ENCODE assay signal across 14 cellular contexts in genomic region chr20:7966176-7966575, GRCh38. TPM values are rescaled to one million over a fixed set of nuclear protein-coding genes. Genes with fewer than 3 reads are reported as not detected.
DNase-seq lines count a peak whose midpoint lies in the region; ATAC-seq and TF ChIP-seq lines count a peak whose summit lies in the region.
"Had no signal": no experiment of that assay in that cellular context is flagged by ENCODE, and none has a peak within 500 bp of the region (broad histone marks: within the 10 kb centered on the region; RNA-seq: fewer than 3 reads in every experiment).

No MANE protein-coding gene starts in this region.

- DNase-seq in BE2C: peak; percentile 20
- DNase-seq in NCI-H1092 (lab: John Stamatoyannopoulos, UW): peak; percentile 16
- peak; percentile 13 for DNase-seq in fibroblast of the aortic adventitia (ENCODE audit: low read depth)
- no peak for DNase-seq in medulla oblongata (ENCODE audit: extremely low spot score)
- no peak for DNase-seq in T-helper 9 cell
- DNase-seq: CD8-positive, alpha-beta memory T cell; DMS53; GF-D8; HCEC 1CT had no signal

- ATAC-seq in SK-N-SH treated with all-trans-retinoic acid at 6 μM for 48 hours: no peak
- no peak for ATAC-seq in GM18517 (IDR thresholded peaks at IDR 0.05; ENCODE audit: unreplicated experiment)
- ATAC-seq: A549 had no signal

- peaks cover 6% of the 10 kb centered on the region for H3K4me1 ChIP-seq in BE2C
- H3K4me1 ChIP-seq: A549, BLaER1 had no signal

- no peaks in the 10 kb centered on the region for H3K27me3 ChIP-seq in BE2C
- H3K27me3 ChIP-seq: BLaER1 had no signal

- no peaks in the 10 kb centered on the region for H3K36me3 ChIP-seq in BE2C
- H3K36me3 ChIP-seq: BLaER1 had no signal

- no peaks in the 10 kb centered on the region for H3K9me3 ChIP-seq in BE2C
- H3K9me3 ChIP-seq: A549, BLaER1 had no signal

- TF ChIP-seq CTCF in BE2C (IDR thresholded peaks at IDR 0.05; ENCODE audit: low read depth, low read length) (no peak), fibroblast of the aortic adventitia (IDR thresholded peaks at IDR 0.05; ENCODE audit: insufficient read depth, low read length) (no peak)

- H3K4me3 ChIP-seq in BE2C (ENCODE audit: low read depth, low read length) (no peak overlapping the region; the same call in 1 of the 2 replicates), fibroblast of the aortic adventitia (ENCODE audit: low read depth, low read length) (no peak overlapping the region)
- H3K4me3 ChIP-seq: A549, BLaER1 had no signal

TF ChIP-seq in SK-N-SH treated with all-trans-retinoic acid at 6 μM for 48 hours, 23 proteins besides CTCF, POLR2A, EP300 and RAD21:
- TF ChIP-seq ZFP3 (CRISPR knock-in tag; IDR thresholded peaks at IDR 0.05): no peak
- TF ChIP-seq, protein P1, sequence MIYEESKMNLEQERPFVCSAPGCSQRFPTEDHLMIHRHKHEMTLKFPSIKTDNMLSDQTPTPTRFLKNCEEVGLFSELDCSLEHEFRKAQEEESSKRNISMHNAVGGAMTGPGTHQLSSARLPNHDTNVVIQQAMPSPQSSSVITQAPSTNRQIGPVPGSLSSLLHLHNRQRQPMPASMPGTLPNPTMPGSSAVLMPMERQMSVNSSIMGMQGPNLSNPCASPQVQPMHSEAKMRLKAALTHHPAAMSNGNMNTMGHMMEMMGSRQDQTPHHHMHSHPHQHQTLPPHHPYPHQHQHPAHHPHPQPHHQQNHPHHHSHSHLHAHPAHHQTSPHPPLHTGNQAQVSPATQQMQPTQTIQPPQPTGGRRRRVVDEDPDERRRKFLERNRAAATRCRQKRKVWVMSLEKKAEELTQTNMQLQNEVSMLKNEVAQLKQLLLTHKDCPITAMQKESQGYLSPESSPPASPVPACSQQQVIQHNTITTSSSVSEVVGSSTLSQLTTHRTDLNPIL (CRISPR knock-in tag; IDR thresholded peaks at IDR 0.05; ENCODE audit: low read depth): no peak
- no peak for TF ChIP-seq ZNF565 (CRISPR knock-in tag; conservative IDR thresholded peaks at IDR 0.05; ENCODE audit: low read depth)
- no peak for TF ChIP-seq OSR1 (CRISPR knock-in tag; IDR thresholded peaks at IDR 0.05)
- TF ChIP-seq TCF4 (CRISPR knock-in tag; IDR thresholded peaks at IDR 0.05; ENCODE audit: borderline replicate concordance): peak; percentile 57; the same call in 1 of the 2 replicates
- TF ChIP-seq ZNF8 (CRISPR knock-in tag; IDR thresholded peaks at IDR 0.05): no peak
- TF ChIP-seq PPARA (CRISPR knock-in tag; IDR thresholded peaks at IDR 0.05; ENCODE audit: borderline replicate concordance): no peak
- TF ChIP-seq CSDC2 (CRISPR knock-in tag; IDR thresholded peaks at IDR 0.05): no peak
- TF ChIP-seq, protein P2, sequence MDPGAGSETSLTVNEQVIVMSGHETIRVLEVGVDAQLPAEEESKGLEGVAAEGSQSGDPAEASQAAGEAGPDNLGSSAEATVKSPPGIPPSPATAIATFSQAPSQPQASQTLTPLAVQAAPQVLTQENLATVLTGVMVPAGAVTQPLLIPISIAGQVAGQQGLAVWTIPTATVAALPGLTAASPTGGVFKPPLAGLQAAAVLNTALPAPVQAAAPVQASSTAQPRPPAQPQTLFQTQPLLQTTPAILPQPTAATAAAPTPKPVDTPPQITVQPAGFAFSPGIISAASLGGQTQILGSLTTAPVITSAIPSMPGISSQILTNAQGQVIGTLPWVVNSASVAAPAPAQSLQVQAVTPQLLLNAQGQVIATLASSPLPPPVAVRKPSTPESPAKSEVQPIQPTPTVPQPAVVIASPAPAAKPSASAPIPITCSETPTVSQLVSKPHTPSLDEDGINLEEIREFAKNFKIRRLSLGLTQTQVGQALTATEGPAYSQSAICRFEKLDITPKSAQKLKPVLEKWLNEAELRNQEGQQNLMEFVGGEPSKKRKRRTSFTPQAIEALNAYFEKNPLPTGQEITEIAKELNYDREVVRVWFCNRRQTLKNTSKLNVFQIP (CRISPR knock-in tag; IDR thresholded peaks at IDR 0.05; ENCODE audit: borderline replicate concordance, low read depth): no peak
- TF ChIP-seq, protein P3, sequence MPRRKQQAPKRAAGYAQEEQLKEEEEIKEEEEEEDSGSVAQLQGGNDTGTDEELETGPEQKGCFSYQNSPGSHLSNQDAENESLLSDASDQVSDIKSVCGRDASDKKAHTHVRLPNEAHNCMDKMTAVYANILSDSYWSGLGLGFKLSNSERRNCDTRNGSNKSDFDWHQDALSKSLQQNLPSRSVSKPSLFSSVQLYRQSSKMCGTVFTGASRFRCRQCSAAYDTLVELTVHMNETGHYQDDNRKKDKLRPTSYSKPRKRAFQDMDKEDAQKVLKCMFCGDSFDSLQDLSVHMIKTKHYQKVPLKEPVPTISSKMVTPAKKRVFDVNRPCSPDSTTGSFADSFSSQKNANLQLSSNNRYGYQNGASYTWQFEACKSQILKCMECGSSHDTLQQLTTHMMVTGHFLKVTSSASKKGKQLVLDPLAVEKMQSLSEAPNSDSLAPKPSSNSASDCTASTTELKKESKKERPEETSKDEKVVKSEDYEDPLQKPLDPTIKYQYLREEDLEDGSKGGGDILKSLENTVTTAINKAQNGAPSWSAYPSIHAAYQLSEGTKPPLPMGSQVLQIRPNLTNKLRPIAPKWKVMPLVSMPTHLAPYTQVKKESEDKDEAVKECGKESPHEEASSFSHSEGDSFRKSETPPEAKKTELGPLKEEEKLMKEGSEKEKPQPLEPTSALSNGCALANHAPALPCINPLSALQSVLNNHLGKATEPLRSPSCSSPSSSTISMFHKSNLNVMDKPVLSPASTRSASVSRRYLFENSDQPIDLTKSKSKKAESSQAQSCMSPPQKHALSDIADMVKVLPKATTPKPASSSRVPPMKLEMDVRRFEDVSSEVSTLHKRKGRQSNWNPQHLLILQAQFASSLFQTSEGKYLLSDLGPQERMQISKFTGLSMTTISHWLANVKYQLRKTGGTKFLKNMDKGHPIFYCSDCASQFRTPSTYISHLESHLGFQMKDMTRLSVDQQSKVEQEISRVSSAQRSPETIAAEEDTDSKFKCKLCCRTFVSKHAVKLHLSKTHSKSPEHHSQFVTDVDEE (CRISPR knock-in tag; IDR thresholded peaks at IDR 0.05): 0 out of 2 replicates have a peak, but pooled peaks have one; percentile 58
- no peak for TF ChIP-seq ZFP30 (CRISPR knock-in tag; IDR thresholded peaks at IDR 0.05)
- TF ChIP-seq PATZ1 (CRISPR knock-in tag; IDR thresholded peaks at IDR 0.05; ENCODE audit: borderline replicate concordance): no peak
- no peak for TF ChIP-seq SNAI2 (CRISPR knock-in tag; IDR thresholded peaks at IDR 0.05)
- TF ChIP-seq ISL1 (CRISPR knock-in tag; IDR thresholded peaks at IDR 0.05): peak; percentile 60
- TF ChIP-seq RARB (CRISPR knock-in tag; IDR thresholded peaks at IDR 0.05): no peak
- no peak for TF ChIP-seq TOX (CRISPR knock-in tag; IDR thresholded peaks at IDR 0.05; ENCODE audit: borderline replicate concordance)
- no peak for TF ChIP-seq ZC3H10 (CRISPR knock-in tag; IDR thresholded peaks at IDR 0.05)
- TF ChIP-seq ZNF70 (CRISPR knock-in tag; IDR thresholded peaks at IDR 0.05): no peak
- TF ChIP-seq, protein P4, sequence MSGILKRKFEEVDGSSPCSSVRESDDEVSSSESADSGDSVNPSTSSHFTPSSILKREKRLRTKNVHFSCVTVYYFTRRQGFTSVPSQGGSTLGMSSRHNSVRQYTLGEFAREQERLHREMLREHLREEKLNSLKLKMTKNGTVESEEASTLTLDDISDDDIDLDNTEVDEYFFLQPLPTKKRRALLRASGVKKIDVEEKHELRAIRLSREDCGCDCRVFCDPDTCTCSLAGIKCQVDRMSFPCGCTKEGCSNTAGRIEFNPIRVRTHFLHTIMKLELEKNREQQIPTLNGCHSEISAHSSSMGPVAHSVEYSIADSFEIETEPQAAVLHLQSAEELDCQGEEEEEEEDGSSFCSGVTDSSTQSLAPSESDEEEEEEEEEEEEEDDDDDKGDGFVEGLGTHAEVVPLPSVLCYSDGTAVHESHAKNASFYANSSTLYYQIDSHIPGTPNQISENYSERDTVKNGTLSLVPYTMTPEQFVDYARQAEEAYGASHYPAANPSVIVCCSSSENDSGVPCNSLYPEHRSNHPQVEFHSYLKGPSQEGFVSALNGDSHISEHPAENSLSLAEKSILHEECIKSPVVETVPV (CRISPR knock-in tag; IDR thresholded peaks at IDR 0.05): no peak
- no peak for TF ChIP-seq ESRRG (CRISPR knock-in tag; IDR thresholded peaks at IDR 0.05)
- TF ChIP-seq ARNTL (CRISPR knock-in tag; IDR thresholded peaks at IDR 0.05; ENCODE audit: borderline replicate concordance, low read depth): no peak
- TF ChIP-seq GLIS3 (CRISPR knock-in tag; IDR thresholded peaks at IDR 0.05): no peak
- no peak for TF ChIP-seq BACH2 (CRISPR knock-in tag; IDR thresholded peaks at IDR 0.05; ENCODE audit: borderline replicate concordance)

RNA-seq across cellular contexts. Expression of gene HAO1, which starts 25.9 kb away (rescaled TPM):
- polyA plus RNA-seq in BE2C (2012; ENCODE audit: insufficient read depth, insufficient read length, low read depth): not detected
- not detected in 2 replicates for total RNA-seq in fibroblast of the aortic adventitia (ENCODE audit: low replicate concordance)
- total RNA-seq: CD8-positive, alpha-beta memory T cell; H4 had no signal
- polyA plus RNA-seq: CD8-positive, alpha-beta memory T cell had no signal

RNA-seq across cellular contexts. Expression of gene TMX4, which starts 53.4 kb away (rescaled TPM):
- polyA plus RNA-seq in BE2C (2012; ENCODE audit: insufficient read depth, insufficient read length, low read depth): 11.6 TPM
- 54.6 and 89.9 TPM in 2 replicates for total RNA-seq in fibroblast of the aortic adventitia (ENCODE audit: low replicate concordance)

Comparison
In these comparisons a context has a peak if more than half of its experiments do, and no peak if none do; other contexts are left out.
1. DNase-seq: peak in BE2C (single experiment), NCI-H1092 (single experiment) and fibroblast of the aortic adventitia (single experiment); none in medulla oblongata (single experiment) and T-helper 9 cell (single experiment).